ENCODE assay signal across 8 cellular contexts in genomic region chr1:39609618-39610331, GRCh38. TPM values are rescaled to one million over a fixed set of nuclear protein-coding genes. Genes with fewer than 3 reads are reported as not detected.
A peak's percentile ranks its signal among the peaks of the same experiment; 100 is the strongest.
DNase-seq lines count a peak whose midpoint lies in the region; ATAC-seq and TF ChIP-seq lines count a peak whose summit lies in the region.

No MANE protein-coding gene starts in this region.

- H3K27ac ChIP-seq in 22Rv1 (no peak overlapping the region), neural progenitor cell (no peak overlapping the region), thoracic aorta (peak overlapping the region in 1 of 2 donors; percentile 22)

- no peaks in the 10 kb centered on the region for H3K36me3 Mint-ChIP-seq in neural progenitor cell

- H3K27me3 ChIP-seq in neural progenitor cell, result peaks cover 16% of the 10 kb centered on the region
- H3K27me3 ChIP-seq in thoracic aorta (replicated peaks; ENCODE audit: insufficient read depth), result no peaks in the 10 kb centered on the region

- H3K9me3 ChIP-seq in neural progenitor cell (ENCODE audit: low read depth) (no peaks in the 10 kb centered on the region), thoracic aorta (no peaks in the 10 kb centered on the region)

- TF ChIP-seq CTCF in 22Rv1 (IDR thresholded peaks at IDR 0.05), result peak; percentile 87
- TF ChIP-seq CTCF in neural progenitor cell (IDR thresholded peaks at IDR 0.05), result peak; percentile 91
- peak; percentile 80 for TF ChIP-seq CTCF in thoracic aorta (IDR thresholded peaks at IDR 0.05)

- H2AFZ ChIP-seq in neural progenitor cell (replicated peaks), result peak overlapping the region; percentile 96

- no peaks in the 10 kb centered on the region for H3K9me3 Mint-ChIP-seq in neural progenitor cell

- no peaks in the 10 kb centered on the region for H3K79me2 ChIP-seq in neural progenitor cell (ENCODE audit: low read depth)

- H3F3A ChIP-seq in neural progenitor cell (ENCODE audit: low read depth), result peaks cover 6% of the 10 kb centered on the region

- H3K4me3 Mint-ChIP-seq in neural progenitor cell, result no peak overlapping the region

- peak; percentile 60 for ATAC-seq in GM21447 (IDR thresholded peaks at IDR 0.05; ENCODE audit: unreplicated experiment)
- ATAC-seq in esophagus mucosa, result peak; percentile 59
- no peak for ATAC-seq in thoracic aorta (ENCODE audit: insufficient number of reproducible peaks, low FRiP score, low read depth)

- DNase-seq in NCI-H82 treated with DMSO at 0.1 percent for 48 hours (lab: John Stamatoyannopoulos, UW; ENCODE audit: unreplicated experiment) (peak; percentile 54), neural progenitor cell (ENCODE audit: low spot score) (peak; percentile 86), thoracic aorta (ENCODE audit: low spot score) (no peak), DMS114 treated with DMSO at 0.1 percent for 48 hours (lab: John Stamatoyannopoulos, UW; ENCODE audit: unreplicated experiment) (no peak)
- DNase-seq in activated CD8-positive, alpha-beta memory T cell treated with anti-CD3 and anti-CD28 coated beads, Interleukin-2, amount 50 U/mL, for 1 hour (ENCODE audit: extremely low read depth), result peak; percentile 21

- H3K4me1 Mint-ChIP-seq in neural progenitor cell, result peaks cover 8% of the 10 kb centered on the region

- H4K20me1 ChIP-seq in neural progenitor cell (ENCODE audit: low read depth), result no peaks in the 10 kb centered on the region

- H3K4me2 ChIP-seq in neural progenitor cell, result peak overlapping the region; percentile 67

- H3K27ac Mint-ChIP-seq in neural progenitor cell, result no peak overlapping the region

- no peak overlapping the region for H3K9ac ChIP-seq in neural progenitor cell

- H3K36me3 ChIP-seq in neural progenitor cell, result no peaks in the 10 kb centered on the region
- H3K36me3 ChIP-seq in thoracic aorta, result peaks cover 3% of the 10 kb centered on the region

- peaks cover 10% of the 10 kb centered on the region for H3K27me3 Mint-ChIP-seq in neural progenitor cell (ENCODE audit: insufficient read depth, low read depth)

- H3K4me3 ChIP-seq in neural progenitor cell (peak overlapping the region; percentile 39), thoracic aorta (no peak overlapping the region)

- H3K4me1 ChIP-seq in neural progenitor cell (no peaks in the 10 kb centered on the region), thoracic aorta (ENCODE audit: control insufficient read depth in 1 of 2, low read depth in 2 of 2) (peaks cover 0 to 21% of the 10 kb centered on the region in 2 donors)

RNA-seq across cellular contexts. Expression of gene HEYL, which starts 29.7 kb away (rescaled TPM):
- total RNA-seq in esophagus mucosa, result 0.44 TPM
- 2.3 and 4.0 TPM in 2 replicates for total RNA-seq in neural progenitor cell (ENCODE audit: low replicate concordance)
- 10 to 100 TPM; 45.6 to 91.2 TPM for total RNA-seq in thoracic aorta

RNA-seq across cellular contexts. Expression of gene PABPC4, which starts 33.2 kb away (rescaled TPM):
- total RNA-seq in esophagus mucosa (134 TPM), neural progenitor cell (ENCODE audit: low replicate concordance) (123 and 243 TPM in 2 replicates), thoracic aorta (100 to 1,000 TPM in 1 of 2 donors, 10 to 100 TPM in 1; 85.2 to 171 TPM)

Comparison
In these comparisons a context has a peak if more than half of its experiments do, and no peak if none do; other contexts are left out.
1. DNase-seq: peak in NCI-H82 treated with DMSO at 0.1 percent for 48 hours (single experiment), activated CD8-positive, alpha-beta memory T cell treated with anti-CD3 and anti-CD28 coated beads, Interleukin-2, amount 50 U/mL, for 1 hour (single experiment) and neural progenitor cell (single experiment); none in thoracic aorta (single experiment) and DMS114 treated with DMSO at 0.1 percent for 48 hours (single experiment).
2. Peak in every context shown above with its lines, with median percentiles within 50 percentile points of each other: CTCF ChIP-seq.